Comparison of ENCODE assay signal across 24 cellular contexts in genomic region chr10:75344170-75344569, GRCh38.
"Had no signal": no experiment of that assay in that cellular context is flagged by ENCODE, and none has a peak within 500 bp of the region (broad histone marks: within the 10 kb centered on the region; RNA-seq: fewer than 3 reads in every experiment).

No MANE protein-coding gene starts in this region.

- FAIRE-seq: HepG2, RCC 7860 had no signal

- H3K27ac ChIP-seq: HL-60, SJSA1, SK-N-MC had no signal

- H3K27me3 ChIP-seq: MG63, SJSA1 had no signal

- H3K36me3 ChIP-seq: MG63, SJSA1 had no signal

- H3K4me1 ChIP-seq: SJSA1 had no signal

- DNase-seq: IMR-90, Karpas-422, KG1, MG63, NCI-H1092, NCI-H1105 treated with DMSO at 0.1 percent for 48 hours, NCI-H1417 treated with DMSO at 0.1 percent for 48 hours, NCI-H146, NCI-H1694 treated with DMSO at 0.1 percent for 48 hours, NCI-H1930, NCI-H2081, NCI-H2107, NCI-H2227 treated with DMSO at 0.1 percent for 48 hours, NCI-H524, NCI-H526 treated with DMSO at 0.1 percent for 48 hours, NCI-H774, Right ventricle myocardium superior, RPMI8226, SIG-M5 had no signal

- ATAC-seq: HepG2 had no signal

- H3K9me3 ChIP-seq: MG63, SJSA1 had no signal

- H3K4me3 ChIP-seq: MG63, SJSA1, SK-N-MC had no signal
